ENCODE assay signal across 22 cellular contexts in genomic region chr10:95442341-95442740, GRCh38.
A peak's percentile ranks its signal among the peaks of the same experiment; 100 is the strongest.
DNase-seq lines count a peak whose midpoint lies in the region; ATAC-seq and TF ChIP-seq lines count a peak whose summit lies in the region.
"Had no signal": no experiment of that assay in that cellular context is flagged by ENCODE, and none has a peak within 500 bp of the region (broad histone marks: within the 10 kb centered on the region; RNA-seq: fewer than 3 reads in every experiment).

No MANE protein-coding gene starts in this region.

- H3K4me3 ChIP-seq in right cardiac atrium (ENCODE audit: low read length) (no peak overlapping the region), esophagus muscularis mucosa (no peak overlapping the region), stomach (no peak overlapping the region), vagina (no peak overlapping the region)
- H3K4me3 ChIP-seq: A549; BLaER1 treated with 17β-estradiol and CSF1 and Interleukin-3, amounts not matched to agents 10 nM and 100 nM; K562; PC-9 had no signal

- TF ChIP-seq CTCF in esophagus muscularis mucosa (IDR thresholded peaks at IDR 0.05) (no peak), stomach (IDR thresholded peaks at IDR 0.05) (no peak), vagina (IDR thresholded peaks at IDR 0.05) (no peak)

- H3K27ac ChIP-seq in right cardiac atrium (ENCODE audit: low read length), result peak overlapping the region; percentile 32
- H3K27ac ChIP-seq in esophagus muscularis mucosa (replicated peaks in 1 of 4), result peak overlapping the region; percentile 85 to 97 (median 94)
- peak overlapping the region in 4 of 5 donors; percentile 74 to 95 (median 78) for H3K27ac ChIP-seq in stomach
- H3K27ac ChIP-seq in vagina, result peak overlapping the region; percentile 10
- H3K27ac ChIP-seq: A549; BLaER1 treated with 17β-estradiol and CSF1 and Interleukin-3, amounts not matched to agents 10 nM and 100 nM; PC-9 had no signal

- DNase-seq in right cardiac atrium (no peak), left ventricle myocardium superior (no peak), esophagus muscularis mucosa (ENCODE audit: extremely low spot score) (no peak), stomach (no peak), vagina (ENCODE audit: extremely low spot score in 2 of 2) (no peak), NCI-H510A (lab: John Stamatoyannopoulos, UW) (no peak)
- DNase-seq: AML-193; CD4-positive, alpha-beta T cell; Kasumi-1; MV-4-11; NCI-H1105 treated with DMSO at 0.1 percent for 48 hours; NCI-H146; NCI-H1930; NCI-H2107; NCI-H446 treated with DMSO at 0.1 percent for 48 hours; NCI-H526 treated with DMSO at 0.1 percent for 48 hours; PC-9; SHP77 had no signal

- no peak for ATAC-seq in right cardiac atrium
- no peak for ATAC-seq in left ventricle myocardium superior
- ATAC-seq in GM19023 (IDR thresholded peaks at IDR 0.05; ENCODE audit: unreplicated experiment), result no peak
- ATAC-seq: A549, K562 had no signal

- WGBS in right cardiac atrium, result 83% methylated on average over 6 of the region's 7 CpGs
- 92% methylated on average over 7 of the region's 7 CpGs for WGBS in esophagus muscularis mucosa
- 90 to 96% (median 93%) methylated on average over 6 to 7 of the region's 7 CpGs for WGBS in stomach, 5 donors

- no peaks in the 10 kb centered on the region for H3K9me3 ChIP-seq in right cardiac atrium (ENCODE audit: control insufficient read depth, low read length)
- no peaks in the 10 kb centered on the region for H3K9me3 ChIP-seq in esophagus muscularis mucosa
- H3K9me3 ChIP-seq in stomach, result no peaks in the 10 kb centered on the region
- H3K9me3 ChIP-seq in vagina, result no peaks in the 10 kb centered on the region
- H3K9me3 ChIP-seq: A549 had no signal

- TF ChIP-seq EP300 in esophagus muscularis mucosa (IDR thresholded peaks at IDR 0.05), result no peak
- TF ChIP-seq EP300 in stomach (IDR thresholded peaks at IDR 0.05), result no peak

- peaks cover 0 to 19% (median 7%) of the 10 kb centered on the region in 4 donors for H3K36me3 ChIP-seq in esophagus muscularis mucosa
- H3K36me3 ChIP-seq in stomach, result peaks cover 6 to 28% (median 21%) of the 10 kb centered on the region in 4 donors
- H3K36me3 ChIP-seq in vagina, result no peaks in the 10 kb centered on the region
- H3K36me3 ChIP-seq: BLaER1 treated with 17β-estradiol and CSF1 and Interleukin-3, amounts not matched to agents 10 nM and 100 nM had no signal

- H3K4me1 ChIP-seq in right cardiac atrium (ENCODE audit: control insufficient read depth, insufficient read depth, low read length) (peaks cover 24% of the 10 kb centered on the region), esophagus muscularis mucosa (peaks cover 94 to 100% (median 100%) of the 10 kb centered on the region in 4 donors), stomach (peaks cover 34 to 91% (median 65%) of the 10 kb centered on the region in 4 donors), vagina (peaks cover 23% of the 10 kb centered on the region)

- intact Hi-C loops in right cardiac atrium (cut with DNase I), result no loop called here
- intact Hi-C loops in left ventricle myocardium superior (cut with micrococcal nuclease), result no loop called here
- intact Hi-C loops in esophagus muscularis mucosa (cut with DNase I), result no loop called here
- intact Hi-C loops in stomach (cut with DNase I; ENCODE audit: low total_unique reads), result no loop called here
- intact Hi-C loops in vagina (cut with DNase I), result no loop called here

- TF ChIP-seq POLR2A in esophagus muscularis mucosa (IDR thresholded peaks at IDR 0.05; ENCODE audit: low read depth) (no peak), stomach (IDR thresholded peaks at IDR 0.05) (no peak), vagina (IDR thresholded peaks at IDR 0.05) (no peak)

- H3K27me3 ChIP-seq in right cardiac atrium (ENCODE audit: control insufficient read depth, insufficient read depth) (no peaks in the 10 kb centered on the region), esophagus muscularis mucosa (no peaks in the 10 kb centered on the region), stomach (no peaks in the 10 kb centered on the region), vagina (no peaks in the 10 kb centered on the region)
- H3K27me3 ChIP-seq: BLaER1 treated with 17β-estradiol and CSF1 and Interleukin-3, amounts not matched to agents 10 nM and 100 nM had no signal

Comparison
In these comparisons a context has a peak if more than half of its experiments do, and no peak if none do; other contexts are left out.
1. H3K27ac ChIP-seq: peak in every context shown above with its lines; median percentile 94 in esophagus muscularis mucosa; 78 in stomach; 32 in right cardiac atrium; 10 in vagina.